Comparison of ENCODE assay signal across 17 cellular contexts in the genomic region with DNA sequence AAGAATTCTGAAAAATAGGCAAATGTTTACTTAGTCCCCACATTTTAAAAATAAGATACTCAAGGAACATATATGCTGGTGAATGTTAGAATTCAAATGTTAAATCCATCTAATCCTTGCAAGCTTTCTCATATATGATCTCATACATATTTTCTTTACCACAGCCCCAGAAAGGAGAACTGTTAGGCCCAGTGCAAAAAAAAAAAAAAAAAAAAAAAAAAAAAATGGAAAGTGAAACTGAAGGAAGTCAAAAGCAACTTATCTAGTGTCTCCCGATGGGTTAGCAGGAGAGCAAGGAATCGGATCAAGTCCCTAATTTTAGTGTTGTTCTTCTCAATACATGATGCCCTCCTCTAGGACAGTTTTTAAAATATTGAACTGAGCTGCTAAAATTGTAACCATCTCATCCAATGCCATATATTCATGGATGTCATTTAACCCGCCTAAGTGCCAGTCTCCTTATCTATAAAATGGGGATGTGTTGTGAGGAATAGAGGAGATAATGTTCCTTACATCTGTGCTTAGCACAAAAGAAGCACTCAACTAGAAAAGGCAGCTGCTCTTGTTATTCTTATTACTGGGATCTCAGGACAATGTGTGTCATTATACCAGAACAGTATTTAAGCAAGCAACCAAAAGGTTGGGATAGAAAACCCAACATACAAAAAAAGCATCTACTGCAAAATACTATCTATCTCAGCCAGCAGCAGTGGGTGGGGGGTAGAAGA.
DNase-seq lines count a peak whose midpoint lies in the region; ATAC-seq lines count a peak whose summit lies in the region.
"Had no signal": no experiment of that assay in that cellular context is flagged by ENCODE, and none has a peak within 500 bp of the region (broad histone marks: within the 10 kb centered on the region; RNA-seq: fewer than 3 reads in every experiment).

No MANE protein-coding gene starts in this region.

- DNase-seq in LHCN-M2 (ENCODE audit: low read depth) (peak; percentile 24), caudate nucleus (lab: John Stamatoyannopoulos, UW) (peak in 2 of 61 donors; percentile 9 to 11), mesenchymal stem cell (peak; percentile 39), DMS153 treated with DMSO at 0.1 percent for 48 hours (lab: John Stamatoyannopoulos, UW; ENCODE audit: unreplicated experiment) (no peak), middle frontal gyrus (ENCODE audit: extremely low spot score, low spot score) (no peak)
- DNase-seq in effector memory CD4-positive, alpha-beta T cell, result no peak
- DNase-seq: activated gamma-delta T cell treated with Interleukin-2 at 50 U/mL for 16 hours; brain microvascular endothelial cell; CD4-positive, CD25-positive, alpha-beta regulatory T cell; heart left ventricle; left lung; NCI-H1694 treated with DMSO at 0.1 percent for 48 hours; NK-92 treated with Interleukin-12 subunit alpha and Interleukin-12 subunit beta, amount 100 ng/mL, for 24 hours; stimulated activated naive CD8-positive, alpha-beta T cell treated with anti-CD3 and anti-CD28 coated beads, Interleukin-15, Interleukin-2, amounts not matched to agents 100 U/mL and 50 U/mL, for 24 hours had no signal

- H2BK120ac ChIP-seq in mesenchymal stem cell (ENCODE audit: low read depth, low read length), result no peak overlapping the region

- H3K9ac ChIP-seq in BLaER1 (no peak overlapping the region), mesenchymal stem cell (ENCODE audit: low read length) (peak overlapping the region; percentile 62)

- H2BK5ac ChIP-seq in mesenchymal stem cell (ENCODE audit: low read depth, low read length, poor library complexity, severe bottlenecking), result no peak overlapping the region

- H3K4ac ChIP-seq in mesenchymal stem cell (ENCODE audit: low read depth in 1 of 2, low read length in 2 of 2), result no peak overlapping the region

- 87% methylated on average over 2 of the region's 3 CpGs for WGBS in mesenchymal stem cell

- H3K79me1 ChIP-seq in mesenchymal stem cell (replicated peaks; ENCODE audit: low read length, poor library complexity, severe bottlenecking), result peaks cover 22% of the 10 kb centered on the region

- H3K4me3 ChIP-seq in BLaER1 (no peak overlapping the region), mesenchymal stem cell (ENCODE audit: insufficient read depth in 1 of 2, low read depth in 1 of 2, low read length in 2 of 2) (peak overlapping the region in 1 of 2 experiments; percentile 56)
- no peak overlapping the region for H3K4me3 ChIP-seq in effector memory CD4-positive, alpha-beta T cell (ENCODE audit: insufficient read depth, low read depth, low read length, poor library complexity, severe bottlenecking)
- H3K4me3 ChIP-seq: left lung, SJSA1 had no signal

- no peaks in the 10 kb centered on the region for H4K20me1 ChIP-seq in BLaER1

- H4K91ac ChIP-seq in mesenchymal stem cell (ENCODE audit: low read length), result no peak overlapping the region

- H3K36me3 ChIP-seq in BLaER1 (no peaks in the 10 kb centered on the region), mesenchymal stem cell (ENCODE audit: control insufficient read depth in 1 of 2, insufficient read depth in 2 of 2, low read depth in 1 of 2, low read length in 2 of 2) (no peaks in the 10 kb centered on the region)
- H3K36me3 ChIP-seq in effector memory CD4-positive, alpha-beta T cell (ENCODE audit: control insufficient read depth, insufficient read depth, low read length), result no peaks in the 10 kb centered on the region
- H3K36me3 ChIP-seq: brain microvascular endothelial cell, heart left ventricle, left lung, SJSA1 had no signal

- H3K4me2 ChIP-seq in BLaER1 (peak overlapping the region; percentile 16; the same call in 1 of the 2 replicates), mesenchymal stem cell (ENCODE audit: low read length, poor library complexity, severe bottlenecking) (no peak overlapping the region)

- no peak overlapping the region for H2AK5ac ChIP-seq in mesenchymal stem cell (ENCODE audit: low read length, severe bottlenecking)

- H3K9me3 ChIP-seq in BLaER1, result no peaks in the 10 kb centered on the region
- H3K9me3 ChIP-seq in mesenchymal stem cell (ENCODE audit: control insufficient read depth, low read length), result no peaks in the 10 kb centered on the region
- no peaks in the 10 kb centered on the region for H3K9me3 ChIP-seq in effector memory CD4-positive, alpha-beta T cell (ENCODE audit: control insufficient read depth, low read length)
- H3K9me3 ChIP-seq: heart left ventricle, left lung, SJSA1 had no signal

- no peak overlapping the region for H3K18ac ChIP-seq in mesenchymal stem cell (ENCODE audit: low read depth in 1 of 2, low read length in 2 of 2)

- H4K8ac ChIP-seq in mesenchymal stem cell (ENCODE audit: low read length), result no peak overlapping the region

- H3K27ac ChIP-seq in BLaER1, result no peak overlapping the region
- peak overlapping the region; percentile 77 for H3K27ac ChIP-seq in caudate nucleus (ENCODE audit: low read depth, low read length)
- H3K27ac ChIP-seq in mesenchymal stem cell (ENCODE audit: low read length, poor library complexity, severe bottlenecking), result no peak overlapping the region
- no peak overlapping the region for H3K27ac ChIP-seq in effector memory CD4-positive, alpha-beta T cell (ENCODE audit: insufficient read depth, low read length, poor library complexity, severe bottlenecking)
- H3K27ac ChIP-seq: brain microvascular endothelial cell, heart left ventricle, left lung, SJSA1 had no signal

- no peak overlapping the region for H2BK12ac ChIP-seq in mesenchymal stem cell (ENCODE audit: low read length in 2 of 2)

- H3K4me1 ChIP-seq in BLaER1 (no peaks in the 10 kb centered on the region), mesenchymal stem cell (ENCODE audit: control insufficient read depth, insufficient read depth, low read depth, low read length) (no peaks in the 10 kb centered on the region)
- no peaks in the 10 kb centered on the region for H3K4me1 ChIP-seq in effector memory CD4-positive, alpha-beta T cell (ENCODE audit: control insufficient read depth, insufficient read depth, low read length, poor library complexity, severe bottlenecking)
- H3K4me1 ChIP-seq: left lung, SJSA1 had no signal

- no peak overlapping the region for H3K14ac ChIP-seq in mesenchymal stem cell (ENCODE audit: low read length in 2 of 2)

- H2BK15ac ChIP-seq in mesenchymal stem cell (ENCODE audit: low read depth, poor library complexity, severe bottlenecking), result no peak overlapping the region

- no peaks in the 10 kb centered on the region for H3K27me3 ChIP-seq in BLaER1
- no peaks in the 10 kb centered on the region for H3K27me3 ChIP-seq in mesenchymal stem cell (ENCODE audit: control insufficient read depth in 1 of 2, insufficient read depth in 1 of 2, low read length in 2 of 2)
- no peaks in the 10 kb centered on the region for H3K27me3 ChIP-seq in effector memory CD4-positive, alpha-beta T cell (replicated peaks; ENCODE audit: control insufficient read depth, insufficient read depth, low read length, poor library complexity, severe bottlenecking)
- H3K27me3 ChIP-seq: brain microvascular endothelial cell, heart left ventricle, left lung, SJSA1 had no signal

- no peak for ATAC-seq in GM18868 (IDR thresholded peaks at IDR 0.05; ENCODE audit: unreplicated experiment)
- ATAC-seq: heart left ventricle; left lung; stimulated activated naive CD8-positive, alpha-beta T cell treated with anti-CD3 and anti-CD28 coated beads, Interleukin-15, Interleukin-2, amounts not matched to agents 100 U/mL and 50 U/mL, for 24 hours had no signal

- H2AFZ ChIP-seq in mesenchymal stem cell (ENCODE audit: low read depth, low read length), result no peak overlapping the region

- no peak overlapping the region for H3K23ac ChIP-seq in mesenchymal stem cell (ENCODE audit: low read length in 2 of 2)

Comparison
In these comparisons a context has a peak if more than half of its experiments do, and no peak if none do; other contexts are left out.
1. DNase-seq: peak in LHCN-M2 (single experiment) and mesenchymal stem cell (single experiment); none in DMS153 treated with DMSO at 0.1 percent for 48 hours (single experiment), effector memory CD4-positive, alpha-beta T cell (0 of 3) and middle frontal gyrus (single experiment).